In genomic region chr9:94827584-94828304, GRCh38 we compare ENCODE assay signal across 1 cellular context.
TF ChIP-seq lines count a peak whose summit lies in the region.

No MANE protein-coding gene starts in this region.

TF ChIP-seq in HepG2, 621 proteins besides CTCF, POLR2A, EP300 and RAD21 (continued from another document and continues in another):
- no peak for TF ChIP-seq UBTF (CRISPR knock-in tag; IDR thresholded peaks at IDR 0.05)
- TF ChIP-seq HOMEZ (CRISPR knock-in tag; IDR thresholded peaks at IDR 0.05; ENCODE audit: low read depth), result peak; percentile 87
- TF ChIP-seq GTF3A (CRISPR knock-in tag; conservative IDR thresholded peaks at IDR 0.05), result no peak
- no peak for TF ChIP-seq ZBTB7A (CRISPR knock-in tag; IDR thresholded peaks at IDR 0.05)
- no peak for TF ChIP-seq E2F2 (CRISPR knock-in tag; IDR thresholded peaks at IDR 0.05; ENCODE audit: borderline replicate concordance)
- TF ChIP-seq ZBED4 (CRISPR knock-in tag; IDR thresholded peaks at IDR 0.05; ENCODE audit: borderline replicate concordance), result peak; percentile 69; the same call in 1 of the 2 replicates
- TF ChIP-seq FIP1L1 (IDR thresholded peaks at IDR 0.05; ENCODE audit: borderline replicate concordance, insufficient read depth, low read depth, low read length), result no peak
- no peak for TF ChIP-seq E2F5 (CRISPR knock-in tag; conservative IDR thresholded peaks at IDR 0.05)
- TF ChIP-seq NFE2L1 (CRISPR knock-in tag; IDR thresholded peaks at IDR 0.05; ENCODE audit: borderline replicate concordance), result no peak
- no peak; the same call in 1 of the 2 replicates for TF ChIP-seq MYPOP (CRISPR knock-in tag; IDR thresholded peaks at IDR 0.05)
- TF ChIP-seq DRAP1 (CRISPR knock-in tag; IDR thresholded peaks at IDR 0.05), result peak; percentile 74; the same call in 1 of the 2 replicates
- no peak for TF ChIP-seq SIN3B (IDR thresholded peaks at IDR 0.05; ENCODE audit: low read length)
- TF ChIP-seq MED1 (CRISPR knock-in tag; IDR thresholded peaks at IDR 0.05), result peak; percentile 76
- no peak for TF ChIP-seq ZNF446 (CRISPR knock-in tag; IDR thresholded peaks at IDR 0.05)
- TF ChIP-seq TRAFD1 (CRISPR knock-in tag; IDR thresholded peaks at IDR 0.05; ENCODE audit: borderline replicate concordance), result no peak
- 0 out of 2 replicates have a peak, but pooled peaks have one; percentile 19 for TF ChIP-seq ZNF337 (CRISPR knock-in tag; IDR thresholded peaks at IDR 0.05; ENCODE audit: borderline replicate concordance, low read depth)
- no peak for TF ChIP-seq ZNF407 (CRISPR knock-in tag; IDR thresholded peaks at IDR 0.05; ENCODE audit: not compliant biosample characterization)
- TF ChIP-seq RFX5 (IDR thresholded peaks at IDR 0.05; ENCODE audit: low read depth, low read length), result no peak
- peak; percentile 66; the same call in 1 of the 2 replicates for TF ChIP-seq ZNF33A (CRISPR knock-in tag; IDR thresholded peaks at IDR 0.05; ENCODE audit: borderline replicate concordance)
- TF ChIP-seq ZNF543 (CRISPR knock-in tag; IDR thresholded peaks at IDR 0.05), result no peak
- no peak for TF ChIP-seq ZFYVE20 (CRISPR knock-in tag; IDR thresholded peaks at IDR 0.05; ENCODE audit: borderline replicate concordance, low read depth)
- TF ChIP-seq ZSCAN9 (CRISPR knock-in tag; IDR thresholded peaks at IDR 0.05; ENCODE audit: borderline replicate concordance), result no peak; the same call in 1 of the 2 replicates
- no peak for TF ChIP-seq ZBTB37 (CRISPR knock-in tag; IDR thresholded peaks at IDR 0.05)
- no peak for TF ChIP-seq ZNF841 (CRISPR knock-in tag; IDR thresholded peaks at IDR 0.05; ENCODE audit: borderline replicate concordance)
- peak; percentile 85 for TF ChIP-seq ZEB1 (IDR thresholded peaks at IDR 0.05; ENCODE audit: insufficient replicate concordance, low read depth)
- TF ChIP-seq DNMT1 (CRISPR knock-in tag; IDR thresholded peaks at IDR 0.05), result no peak
- TF ChIP-seq ZNF749 (CRISPR knock-in tag; IDR thresholded peaks at IDR 0.05; ENCODE audit: borderline replicate concordance), result no peak
- TF ChIP-seq ZNF747 (CRISPR knock-in tag; IDR thresholded peaks at IDR 0.05; ENCODE audit: borderline replicate concordance), result 0 out of 2 replicates have a peak, but pooled peaks have one; percentile 35
- no peak for TF ChIP-seq ZNF547 (CRISPR knock-in tag; IDR thresholded peaks at IDR 0.05)
- TF ChIP-seq ZNF121 (CRISPR knock-in tag; IDR thresholded peaks at IDR 0.05), result no peak
- no peak for TF ChIP-seq SP2 (CRISPR knock-in tag; IDR thresholded peaks at IDR 0.05)
